ENCODE assay signal across 20 cellular contexts in genomic region chr2:204604061-204604460, GRCh38. TPM values are rescaled to one million over a fixed set of nuclear protein-coding genes. Genes with fewer than 3 reads are reported as not detected.
A peak's percentile ranks its signal among the peaks of the same experiment; 100 is the strongest.
DNase-seq lines count a peak whose midpoint lies in the region; ATAC-seq and TF ChIP-seq lines count a peak whose summit lies in the region.
"Had no signal": no experiment of that assay in that cellular context is flagged by ENCODE, and none has a peak within 500 bp of the region (broad histone marks: within the 10 kb centered on the region; RNA-seq: fewer than 3 reads in every experiment).

No MANE protein-coding gene starts in this region.

- H3K27ac ChIP-seq in right atrium auricular region (peak overlapping the region in 1 of 2 donors; percentile 34), transverse colon (peak overlapping the region in 3 of 4 donors; percentile 9 to 39 (median 17))
- H3K27ac ChIP-seq: BLaER1, dorsolateral prefrontal cortex, neural progenitor cell, prostate gland had no signal

- H3K9me3 ChIP-seq in right atrium auricular region (peaks cover 0 to 10% of the 10 kb centered on the region in 2 donors), transverse colon (no peaks in the 10 kb centered on the region)
- H3K9me3 ChIP-seq: BLaER1, prostate gland had no signal

- H3K4me1 ChIP-seq in right atrium auricular region (peaks cover 0 to 35% of the 10 kb centered on the region in 2 donors), transverse colon (peaks cover 0 to 41% (median 6%) of the 10 kb centered on the region in 4 donors)
- H3K4me1 ChIP-seq: BLaER1, neural progenitor cell, prostate gland had no signal

- no peak for TF ChIP-seq CTCF in right atrium auricular region (IDR thresholded peaks at IDR 0.05)
- no peak for TF ChIP-seq CTCF in choroid plexus epithelial cell (conservative IDR thresholded peaks at IDR 0.05; ENCODE audit: low read depth, low read length)
- no peak for TF ChIP-seq CTCF in transverse colon (IDR thresholded peaks at IDR 0.05)

- H3K4me3 ChIP-seq in right atrium auricular region (no peak overlapping the region), choroid plexus epithelial cell (ENCODE audit: low read depth, low read length) (no peak overlapping the region), transverse colon (no peak overlapping the region)
- H3K4me3 ChIP-seq: BLaER1, dorsolateral prefrontal cortex, neural progenitor cell, prostate gland had no signal

- DNase-seq in Right ventricle myocardium inferior (ENCODE audit: missing footprints) (no peak), right atrium auricular region (ENCODE audit: low spot score) (no peak), choroid plexus epithelial cell (ENCODE audit: low read depth) (peak; percentile 54), lung microvascular endothelial cell (ENCODE audit: low read depth in 2 of 2) (peak; percentile 18 to 71), transverse colon (no peak), D341Med (ENCODE audit: low spot score) (no peak), NCI-H1092 treated with DMSO at 0.1 percent for 48 hours (lab: John Stamatoyannopoulos, UW) (no peak)
- DNase-seq: 8988T; activated CD4-positive, alpha-beta T cell treated with anti-CD3 and anti-CD28 coated beads for 4 hours; Calu3; dorsolateral prefrontal cortex; GOT3; left colon; NCI-H187; NCI-H774; PC-3 had no signal

- H3K36me3 ChIP-seq in right atrium auricular region, result no peaks in the 10 kb centered on the region
- no peaks in the 10 kb centered on the region for H3K36me3 ChIP-seq in transverse colon
- H3K36me3 ChIP-seq: BLaER1, neural progenitor cell, prostate gland had no signal

- WGBS in transverse colon (ENCODE audit: low coverage in 1 of 2), 2 donors, result 60 to 64% methylated on average over 2 of the region's 2 CpGs

- in situ Hi-C loops in transverse colon (cut with MboI; ENCODE audit: low pct_ligation_motif_present in 1 of 4, low pct_unique_long_range_greater_than_20kb in 1 of 4, low sequenced_read_pairs in 3 of 4), result no loop called here

- no peaks in the 10 kb centered on the region for H3K27me3 ChIP-seq in right atrium auricular region
- H3K27me3 ChIP-seq in transverse colon, result no peaks in the 10 kb centered on the region
- H3K27me3 ChIP-seq: BLaER1, dorsolateral prefrontal cortex, neural progenitor cell had no signal

- peak; percentile 37 for ATAC-seq in Right ventricle myocardium inferior
- no peak for ATAC-seq in GM18868 (IDR thresholded peaks at IDR 0.05; ENCODE audit: unreplicated experiment)
- ATAC-seq: left colon, PC-3 had no signal

- no peak for TF ChIP-seq POLR2A in transverse colon (IDR thresholded peaks at IDR 0.05)

- TF ChIP-seq EP300 in transverse colon (IDR thresholded peaks at IDR 0.05; ENCODE audit: low read depth), result no peak

- intact Hi-C loops in Right ventricle myocardium inferior (cut with DNase I), result no loop called here
- intact Hi-C loops in transverse colon (cut with DNase I; ENCODE audit: low total_unique reads), result no loop called here

RNA-seq across cellular contexts. Expression of gene PARD3B, which starts 58.8 kb away (rescaled TPM):
- total RNA-seq in Right ventricle myocardium inferior (7.8 TPM), right atrium auricular region (10 to 100 TPM in 1 of 2 donors, 1 to 10 TPM in 1; 7.4 to 12.2 TPM), lung microvascular endothelial cell (5.2 and 10.9 TPM in 2 replicates), transverse colon (10 to 100 TPM; 32.6 to 65.7 (median 38.6) TPM)

Comparison
In these comparisons a context has a peak if more than half of its experiments do, and no peak if none do; other contexts are left out.
1. DNase-seq: peak in choroid plexus epithelial cell (single experiment) and lung microvascular endothelial cell (2 of 2); none in Right ventricle myocardium inferior (single experiment), right atrium auricular region (single experiment), transverse colon (single experiment), D341Med (single experiment) and NCI-H1092 treated with DMSO at 0.1 percent for 48 hours (single experiment).